8 cellular contexts compared by ENCODE assay signal in genomic region chr1:198657550-198658064, GRCh38. TPM values are rescaled to one million over a fixed set of nuclear protein-coding genes. Genes with fewer than 3 reads are reported as not detected.
A peak's percentile ranks its signal among the peaks of the same experiment; 100 is the strongest.
DNase-seq lines count a peak whose midpoint lies in the region; ATAC-seq and TF ChIP-seq lines count a peak whose summit lies in the region.

No MANE protein-coding gene starts in this region.

- H3K4me3 ChIP-seq in RWPE2 (ENCODE audit: severe bottlenecking) = no peak overlapping the region

- peak overlapping the region; percentile 80 for H3K4me3 Mint-ChIP-seq in stimulated activated naive CD8-positive, alpha-beta T cell treated with anti-CD3 and anti-CD28 coated beads, Interleukin-15, Interleukin-2, amounts not matched to agents 100 ng/mL and 50 ng/mL, for 24 hours

- H3K27me3 Mint-ChIP-seq in stimulated activated naive CD8-positive, alpha-beta T cell treated with anti-CD3 and anti-CD28 coated beads, Interleukin-15, Interleukin-2, amounts not matched to agents 100 ng/mL and 50 ng/mL, for 24 hours = no peaks in the 10 kb centered on the region

- H3K27ac Mint-ChIP-seq in stimulated activated naive CD8-positive, alpha-beta T cell treated with anti-CD3 and anti-CD28 coated beads, Interleukin-15, Interleukin-2, amounts not matched to agents 100 ng/mL and 50 ng/mL, for 24 hours = peak overlapping the region; percentile 97

- intact Hi-C loops in left cardiac atrium (cut with DNase I) = no loop called here
- intact Hi-C loops in Right ventricle myocardium inferior (cut with DNase I) = no loop called here

- H3K36me3 ChIP-seq in RWPE2 (ENCODE audit: low read depth) = no peaks in the 10 kb centered on the region

- DNase-seq in left cardiac atrium = no peak
- DNase-seq in Right ventricle myocardium inferior (ENCODE audit: missing footprints) = no peak
- DNase-seq in RWPE2 (ENCODE audit: low spot score) = no peak
- peak; percentile 19 for DNase-seq in epidermal melanocyte (ENCODE audit: insufficient read length, low spot score)
- DNase-seq in NCI-H526 (lab: John Stamatoyannopoulos, UW) = no peak
- no peak for DNase-seq in NCI-H1092 (lab: John Stamatoyannopoulos, UW)

- peaks cover 60% of the 10 kb centered on the region for H3K36me3 Mint-ChIP-seq in stimulated activated naive CD8-positive, alpha-beta T cell treated with anti-CD3 and anti-CD28 coated beads, Interleukin-15, Interleukin-2, amounts not matched to agents 100 ng/mL and 50 ng/mL, for 24 hours (ENCODE audit: low read depth)

- no peaks in the 10 kb centered on the region for H3K9me3 ChIP-seq in RWPE2 (ENCODE audit: severe bottlenecking)

- peaks cover 28% of the 10 kb centered on the region for H3K4me1 ChIP-seq in RWPE2 (ENCODE audit: insufficient read depth, poor library complexity, severe bottlenecking)

- peaks cover 90% of the 10 kb centered on the region for H3K4me1 Mint-ChIP-seq in stimulated activated naive CD8-positive, alpha-beta T cell treated with anti-CD3 and anti-CD28 coated beads, Interleukin-15, Interleukin-2, amounts not matched to agents 100 ng/mL and 50 ng/mL, for 24 hours (ENCODE audit: low read depth)

- no peaks in the 10 kb centered on the region for H3K27me3 ChIP-seq in RWPE2 (ENCODE audit: insufficient read depth, poor library complexity, severe bottlenecking)

- no peak for TF ChIP-seq CTCF in RWPE2 (IDR thresholded peaks at IDR 0.05; ENCODE audit: poor library complexity, severe bottlenecking)

- no peaks in the 10 kb centered on the region for H3K9me3 Mint-ChIP-seq in stimulated activated naive CD8-positive, alpha-beta T cell treated with anti-CD3 and anti-CD28 coated beads, Interleukin-15, Interleukin-2, amounts not matched to agents 100 ng/mL and 50 ng/mL, for 24 hours

- peak overlapping the region; percentile 89 for H3K27ac ChIP-seq in RWPE2 (ENCODE audit: poor library complexity, severe bottlenecking)

- ATAC-seq in left cardiac atrium = peak; percentile 47 to 79
- no peak for ATAC-seq in Right ventricle myocardium inferior
- ATAC-seq in HG03103 (IDR thresholded peaks at IDR 0.05; ENCODE audit: low read depth, unreplicated experiment) = peak; percentile 43
- peak; percentile 89 for ATAC-seq in RWPE2 (ENCODE audit: low read depth)

RNA-seq across cellular contexts. Expression of gene PTPRC, which starts 18.8 kb away (rescaled TPM):
- total RNA-seq in left cardiac atrium (10 to 100 TPM; 11.0 to 24.2 TPM), Right ventricle myocardium inferior (9.7 TPM)
